ENCODE assay signal across 21 cellular contexts in genomic region chrX:104391905-104392304, GRCh38.
"Had no signal": no experiment of that assay in that cellular context is flagged by ENCODE, and none has a peak within 500 bp of the region (broad histone marks: within the 10 kb centered on the region; RNA-seq: fewer than 3 reads in every experiment).

No MANE protein-coding gene starts in this region.

- H3K9me3 Mint-ChIP-seq: activated B cell treated with CpG ODN at 0.5 μM for 24 hours; activated naive CD4-positive, alpha-beta T cell treated with anti-CD3 and anti-CD28 coated beads, Interleukin-2, amount 50 U/mL, for 72 hours; activated T-cell treated with anti-CD3 and anti-CD28 coated beads, Interleukin-2, amount 50 U/mL, for 72 hours; natural killer cell; T-helper 1 cell treated with Interleukin-12 subunit alpha and Interleukin-12 subunit beta and Interleukin-4 antibody, amounts not matched to agents 30 μg/mL and 1 μg/mL, for 36 hours had no signal

- H3K4me1 ChIP-seq: heart right ventricle, lower lobe of right lung, spleen, suprapubic skin, tibial artery, upper lobe of right lung had no signal

- H3K36me3 ChIP-seq: heart right ventricle, lower lobe of right lung, spleen, suprapubic skin, tibial artery, upper lobe of right lung had no signal

- DNase-seq: activated B cell treated with CpG ODN at 0.5 μM for 24 hours; activated naive CD4-positive, alpha-beta T cell; activated T-cell treated with anti-CD3 and anti-CD28 coated beads for 4 hours; activated T-cell treated with anti-CD3 and anti-CD28 coated beads, Interleukin-2, amount 50 U/mL, for 72 hours; dermis blood vessel endothelial cell; effector CD4-positive, alpha-beta T cell; foreskin melanocyte; heart right ventricle; kidney glomerular epithelial cell; lower lobe of right lung; mesendoderm; natural killer cell; right cardiac atrium; spleen; stimulated activated naive CD4-positive, alpha-beta T cell; tibial artery; upper lobe of right lung had no signal

- H3K4me1 Mint-ChIP-seq: activated B cell treated with CpG ODN at 0.5 μM for 24 hours, natural killer cell had no signal

- ATAC-seq: activated naive CD4-positive, alpha-beta T cell treated with anti-CD3 and anti-CD28 coated beads, Interleukin-2, amount 50 U/mL, for 72 hours; activated T-cell treated with anti-CD3 and anti-CD28 coated beads, Interleukin-2, amount 50 U/mL, for 72 hours; heart right ventricle; left lobe of liver; lower lobe of right lung; natural killer cell; right cardiac atrium; upper lobe of right lung had no signal

- H3K27ac ChIP-seq: heart right ventricle, lower lobe of right lung, spleen, suprapubic skin, tibial artery, upper lobe of right lung had no signal

- H3K9me3 ChIP-seq: heart right ventricle, lower lobe of right lung, spleen, suprapubic skin, tibial artery, upper lobe of right lung had no signal

- H3K4me3 ChIP-seq: heart right ventricle, lower lobe of right lung, spleen, suprapubic skin, tibial artery, upper lobe of right lung had no signal

- H3K27ac Mint-ChIP-seq: activated B cell treated with CpG ODN at 0.5 μM for 24 hours; activated naive CD4-positive, alpha-beta T cell treated with anti-CD3 and anti-CD28 coated beads, Interleukin-2, amount 50 U/mL, for 72 hours; activated T-cell treated with anti-CD3 and anti-CD28 coated beads, Interleukin-2, amount 50 U/mL, for 72 hours; natural killer cell; T-helper 1 cell treated with Interleukin-12 subunit alpha and Interleukin-12 subunit beta and Interleukin-4 antibody, amounts not matched to agents 30 μg/mL and 1 μg/mL, for 36 hours had no signal

- H3K27me3 ChIP-seq: spleen, suprapubic skin, tibial artery, upper lobe of right lung had no signal

- H3K36me3 Mint-ChIP-seq: activated naive CD4-positive, alpha-beta T cell treated with anti-CD3 and anti-CD28 coated beads, Interleukin-2, amount 50 U/mL, for 72 hours; natural killer cell had no signal

- H3K4me3 Mint-ChIP-seq: activated B cell treated with CpG ODN at 0.5 μM for 24 hours; activated T-cell treated with anti-CD3 and anti-CD28 coated beads, Interleukin-2, amount 50 U/mL, for 72 hours; natural killer cell; T-helper 1 cell treated with Interleukin-12 subunit alpha and Interleukin-12 subunit beta and Interleukin-4 antibody, amounts not matched to agents 30 μg/mL and 1 μg/mL, for 36 hours had no signal
